Comparison of ENCODE assay signal across 12 cellular contexts in genomic region chr19:5934779-5935472, GRCh38. TPM values are rescaled to one million over a fixed set of nuclear protein-coding genes. Genes with fewer than 3 reads are reported as not detected.
DNase-seq lines count a peak whose midpoint lies in the region; ATAC-seq, FAIRE-seq and TF ChIP-seq lines count a peak whose summit lies in the region.
"Had no signal": no experiment of that assay in that cellular context is flagged by ENCODE, and none has a peak within 500 bp of the region (broad histone marks: within the 10 kb centered on the region; RNA-seq: fewer than 3 reads in every experiment).

No MANE protein-coding gene starts in this region.

- peak overlapping the region; percentile 18 for H3K4me3 Mint-ChIP-seq in glutamatergic neuron (ENCODE audit: unreplicated experiment)

- no peak for TF ChIP-seq CTCF in glutamatergic neuron (IDR thresholded peaks at IDR 0.05; ENCODE audit: partially characterized antibody, unreplicated experiment)

- no peaks in the 10 kb centered on the region for H3K27me3 Mint-ChIP-seq in glutamatergic neuron (ENCODE audit: unreplicated experiment)

- H3K9me3 ChIP-seq in adipocyte (ENCODE audit: control insufficient read depth, low read length) = no peaks in the 10 kb centered on the region
- H3K9me3 ChIP-seq: upper lobe of left lung had no signal

- no peak for FAIRE-seq in GM19239 (lab: Jason Lieb, UNC)

- ATAC-seq in HG02981 (IDR thresholded peaks at IDR 0.05; ENCODE audit: unreplicated experiment) = no peak

- peaks cover 21% of the 10 kb centered on the region for H3K4me1 ChIP-seq in adipocyte (ENCODE audit: control insufficient read depth, insufficient read depth, low read length)

- peak overlapping the region; percentile 58 for H3K4me3 ChIP-seq in adipocyte (ENCODE audit: low read length)
- H3K4me3 ChIP-seq: upper lobe of left lung had no signal

- H3K36me3 ChIP-seq in adipocyte (ENCODE audit: control insufficient read depth, insufficient read depth, low read length, severe bottlenecking) = peaks cover 49% of the 10 kb centered on the region

- H3K9ac ChIP-seq in adipocyte (ENCODE audit: low read length) = peak overlapping the region; percentile 58

- H3K36me3 Mint-ChIP-seq in glutamatergic neuron (ENCODE audit: unreplicated experiment) = no peaks in the 10 kb centered on the region

- peak overlapping the region; percentile 78 for H3K27ac Mint-ChIP-seq in glutamatergic neuron (ENCODE audit: unreplicated experiment)

- peaks cover 57% of the 10 kb centered on the region for H3K4me1 Mint-ChIP-seq in glutamatergic neuron (ENCODE audit: low read depth, unreplicated experiment)

- H3K9me3 Mint-ChIP-seq in glutamatergic neuron (ENCODE audit: unreplicated experiment) = no peaks in the 10 kb centered on the region

- peak; percentile 91 for DNase-seq in DMS 273 (lab: John Stamatoyannopoulos, UW; ENCODE audit: unreplicated experiment)
- peak; percentile 88 for DNase-seq in adipocyte (ENCODE audit: low read depth)
- DNase-seq in glutamatergic neuron = no peak
- peak; percentile 36 for DNase-seq in pulmonary artery endothelial cell (ENCODE audit: low read depth, low spot score)
- no peak for DNase-seq in activated CD8-positive, alpha-beta memory T cell treated with anti-CD3 and anti-CD28 coated beads, Interleukin-2, amount 50 U/mL, for 48 hours
- no peak for DNase-seq in Ammon's horn (ENCODE audit: low spot score)
- DNase-seq in GM19239 (ENCODE audit: insufficient read length, low spot score) = no peak
- DNase-seq: KBM-7; mammary epithelial cell; stimulated activated CD4-positive, alpha-beta T cell treated with anti-CD3 and anti-CD28 coated beads, Interleukin-1b, Interleukin-23, amount 100 ng/mL, for 48 hours; upper lobe of left lung had no signal

- H3K27me3 ChIP-seq in adipocyte (replicated peaks; ENCODE audit: control insufficient read depth, insufficient read depth, low read length) = no peaks in the 10 kb centered on the region
- H3K27me3 ChIP-seq: upper lobe of left lung had no signal

RNA-seq across cellular contexts. Expression of gene CAPS, which starts 20.9 kb away (rescaled TPM):
- total RNA-seq in glutamatergic neuron (ENCODE audit: unreplicated experiment) (9.9 TPM), pulmonary artery endothelial cell (1.6 TPM in 2 replicates)

RNA-seq across cellular contexts. Expression of gene VMAC, which starts 30.3 kb away (rescaled TPM):
- total RNA-seq in glutamatergic neuron (ENCODE audit: unreplicated experiment) (7.5 TPM), pulmonary artery endothelial cell (3.8 and 4.4 TPM in 2 replicates)

RNA-seq across cellular contexts. Expression of gene NDUFA11, which starts 31.3 kb away (rescaled TPM):
- total RNA-seq in glutamatergic neuron (ENCODE audit: unreplicated experiment) (193 TPM), pulmonary artery endothelial cell (183 and 303 TPM in 2 replicates)

RNA-seq across cellular contexts. Expression of gene RANBP3, which starts 43.0 kb away (rescaled TPM):
- 92.1 TPM for total RNA-seq in glutamatergic neuron (ENCODE audit: unreplicated experiment)
- 36.4 and 42.4 TPM in 2 replicates for total RNA-seq in pulmonary artery endothelial cell

Comparison
In these comparisons a context has a peak if more than half of its experiments do, and no peak if none do; other contexts are left out.
1. DNase-seq: peak in DMS 273 (single experiment), adipocyte (single experiment) and pulmonary artery endothelial cell (single experiment); none in glutamatergic neuron (single experiment), activated CD8-positive, alpha-beta memory T cell treated with anti-CD3 and anti-CD28 coated beads, Interleukin-2, amount 50 U/mL, for 48 hours (single experiment), Ammon's horn (single experiment) and GM19239 (single experiment).